Comparison of ENCODE assay signal across 18 cellular contexts in genomic region chr1:22196041-22196440, GRCh38. TPM values are rescaled to one million over a fixed set of nuclear protein-coding genes. Genes with fewer than 3 reads are reported as not detected.
DNase-seq lines count a peak whose midpoint lies in the region; ATAC-seq, FAIRE-seq and TF ChIP-seq lines count a peak whose summit lies in the region.
"Had no signal": no experiment of that assay in that cellular context is flagged by ENCODE, and none has a peak within 500 bp of the region (broad histone marks: within the 10 kb centered on the region; RNA-seq: fewer than 3 reads in every experiment).

No MANE protein-coding gene starts in this region.

- POLR2A ChIA-PET in PC-9 (lab: Charles Lee; ENCODE audit: unreplicated experiment): no interaction called here
- POLR2A ChIA-PET in activated CD4-positive, alpha-beta memory T cell treated with anti-CD3 and anti-CD28 coated beads for 36 hours (lab: Charles Lee): no interaction called here

- no peak overlapping the region for H3K14ac ChIP-seq in trophoblast cell (ENCODE audit: low read length)

- no peak overlapping the region for H4K12ac ChIP-seq in trophoblast cell (ENCODE audit: low read depth, low read length)

- H3K4me1 Mint-ChIP-seq in activated CD4-positive, alpha-beta memory T cell treated with anti-CD3 and anti-CD28 coated beads for 36 hours (ENCODE audit: low read depth): no peaks in the 10 kb centered on the region
- H3K4me1 Mint-ChIP-seq: CD4-positive, alpha-beta memory T cell had no signal

- no TSS peak for BruUV-seq in PC-9 (replicated peaks; lab: Mats Ljungman, UMichigan)

- no peak overlapping the region for H3K9ac ChIP-seq in trophoblast cell (ENCODE audit: low read length)

- H3K27me3 Mint-ChIP-seq in activated CD4-positive, alpha-beta memory T cell treated with anti-CD3 and anti-CD28 coated beads for 36 hours: peaks cover 13% of the 10 kb centered on the region

- TF ChIP-seq POLR2A in GM12891 (IDR thresholded peaks at IDR 0.05; ENCODE audit: low read depth, low read length): no peak

- WGBS in trophoblast cell (ENCODE audit: extremely low coverage, insufficient coverage, insufficient read length): no CpG with 5 or more reads among the region's 3 CpGs

- no peak overlapping the region for H3K4me3 Mint-ChIP-seq in activated CD4-positive, alpha-beta memory T cell treated with anti-CD3 and anti-CD28 coated beads for 36 hours
- H3K4me3 Mint-ChIP-seq: CD4-positive, alpha-beta memory T cell; HFFc6 had no signal

- H3K36me3 Mint-ChIP-seq in activated CD4-positive, alpha-beta memory T cell treated with anti-CD3 and anti-CD28 coated beads for 36 hours: no peaks in the 10 kb centered on the region
- H3K36me3 Mint-ChIP-seq: CD4-positive, alpha-beta memory T cell had no signal

- H3K9me3 ChIP-seq in PC-9 (ENCODE audit: insufficient read depth, low read depth): no peaks in the 10 kb centered on the region
- H3K9me3 ChIP-seq in left lung: no peaks in the 10 kb centered on the region
- H3K9me3 ChIP-seq in trophoblast cell (ENCODE audit: insufficient read depth, low read depth, low read length): no peaks in the 10 kb centered on the region
- H3K9me3 ChIP-seq: HAP-1 had no signal

- no peaks in the 10 kb centered on the region for H3F3A ChIP-seq in PC-9 (ENCODE audit: insufficient read depth, low read depth)

- H3K4ac ChIP-seq in trophoblast cell (ENCODE audit: low read depth, low read length): no peak overlapping the region

- H3K18ac ChIP-seq in trophoblast cell (ENCODE audit: low read length): no peak overlapping the region

- H3K36me3 ChIP-seq in PC-9 (ENCODE audit: low read depth) (no peaks in the 10 kb centered on the region), left lung (no peaks in the 10 kb centered on the region), trophoblast cell (ENCODE audit: control insufficient read depth in 1 of 2, insufficient read depth in 2 of 2, low read length in 2 of 2) (no peaks in the 10 kb centered on the region)
- H3K36me3 ChIP-seq: HAP-1 had no signal

- H2BK120ac ChIP-seq in trophoblast cell (ENCODE audit: insufficient read depth, low read length, poor library complexity): no peak overlapping the region

- H2BK5ac ChIP-seq in trophoblast cell (ENCODE audit: low read depth, low read length, poor library complexity): no peak overlapping the region

- H3K23ac ChIP-seq in trophoblast cell (ENCODE audit: low read length): no peak overlapping the region

- no peak overlapping the region for H2AFZ ChIP-seq in PC-9
- H2AFZ ChIP-seq in trophoblast cell (ENCODE audit: insufficient read depth, low read length, poor library complexity): no peak overlapping the region

- TF ChIP-seq CTCF in PC-9 (conservative IDR thresholded peaks at IDR 0.05): no peak
- no peak for TF ChIP-seq CTCF in left lung (IDR thresholded peaks at IDR 0.05)

- CTCF ChIA-PET in PC-9 (lab: Charles Lee): no interaction called here
- CTCF ChIA-PET in activated CD4-positive, alpha-beta memory T cell treated with anti-CD3 and anti-CD28 coated beads for 36 hours (lab: Charles Lee): no interaction called here

- H2AK5ac ChIP-seq in trophoblast cell (ENCODE audit: low read length): no peak overlapping the region

- H3K27ac ChIP-seq in PC-9 (no peak overlapping the region), left lung (no peak overlapping the region), trophoblast cell (ENCODE audit: low read depth, low read length) (no peak overlapping the region)

- H3K4me3 ChIP-seq in PC-9 (no peak overlapping the region), left lung (no peak overlapping the region), trophoblast cell (ENCODE audit: low read depth, low read length) (peak overlapping the region; percentile 2)
- H3K4me3 ChIP-seq: HAP-1 had no signal

- H3K4me2 ChIP-seq in PC-9 (peak overlapping the region; percentile 46), trophoblast cell (ENCODE audit: low read length) (no peak overlapping the region)

- no peaks in the 10 kb centered on the region for H3K9me2 ChIP-seq in PC-9 (ENCODE audit: insufficient read depth)

- H2BK12ac ChIP-seq in trophoblast cell (ENCODE audit: low read length): no peak overlapping the region

- H4K8ac ChIP-seq in trophoblast cell (ENCODE audit: low read depth, low read length): no peak overlapping the region

- no peak for FAIRE-seq in GM12891 (lab: Jason Lieb, UNC)
- FAIRE-seq: G401.6, H54 had no signal

- no peaks in the 10 kb centered on the region for H3K27me3 ChIP-seq in PC-9 (ENCODE audit: insufficient read depth, low read depth)
- H3K27me3 ChIP-seq in left lung: no peaks in the 10 kb centered on the region
- H3K27me3 ChIP-seq in trophoblast cell (ENCODE audit: insufficient read depth, low read length): no peaks in the 10 kb centered on the region

- H3K4me1 ChIP-seq in PC-9 (replicated peaks; ENCODE audit: insufficient read depth) (peaks cover 8% of the 10 kb centered on the region), left lung (no peaks in the 10 kb centered on the region), trophoblast cell (ENCODE audit: control insufficient read depth in 1 of 2, insufficient read depth in 2 of 2, low read length in 2 of 2) (peaks cover 3 to 4% of the 10 kb centered on the region in 2 experiments)
- H3K4me1 ChIP-seq: HAP-1 had no signal

- no peak overlapping the region for H4K91ac ChIP-seq in trophoblast cell (ENCODE audit: low read depth, low read length)

- H3K9me3 Mint-ChIP-seq in activated CD4-positive, alpha-beta memory T cell treated with anti-CD3 and anti-CD28 coated beads for 36 hours: no peaks in the 10 kb centered on the region
- H3K9me3 Mint-ChIP-seq: HFFc6 had no signal

- H4K20me1 ChIP-seq in PC-9 (ENCODE audit: insufficient read depth): no peaks in the 10 kb centered on the region

- DNase-seq in PC-9 (peak; percentile 37 to 51), left lung (no peak), trophoblast cell (peak in 1 of 2 donors; percentile 38), inferior parietal cortex (ENCODE audit: extremely low spot score) (no peak), GM12891 (ENCODE audit: insufficient read length, low spot score) (no peak)
- no peak for DNase-seq in activated CD4-positive, alpha-beta memory T cell treated with anti-CD3 and anti-CD28 coated beads for 36 hours
- DNase-seq: C1 segment of cervical spinal cord; Calu3; CD4-positive, alpha-beta memory T cell; COR-L47; DMS53; DMS79 treated with DMSO at 0.1 percent for 48 hours; GOT3; HFFc6 had no signal

- peak; percentile 56 for ATAC-seq in left lung

- H3K79me1 ChIP-seq in trophoblast cell (ENCODE audit: low read length): no peaks in the 10 kb centered on the region

- H3K79me2 ChIP-seq in PC-9 (ENCODE audit: low read depth) (no peaks in the 10 kb centered on the region), trophoblast cell (ENCODE audit: control insufficient read depth, insufficient read depth, low read length, poor library complexity) (no peaks in the 10 kb centered on the region)

- no peak overlapping the region for H3K27ac Mint-ChIP-seq in activated CD4-positive, alpha-beta memory T cell treated with anti-CD3 and anti-CD28 coated beads for 36 hours
- H3K27ac Mint-ChIP-seq: CD4-positive, alpha-beta memory T cell; HFFc6 had no signal

- intact Hi-C loops in PC-9 (cut with micrococcal nuclease; ENCODE audit: unreplicated experiment): no loop called here
- intact Hi-C loops in left lung (cut with DNase I): no loop called here
- intact Hi-C loops in activated CD4-positive, alpha-beta memory T cell treated with anti-CD3 and anti-CD28 coated beads for 36 hours (cut with micrococcal nuclease): no loop called here

TF ChIP-seq in GM12891, 5 proteins besides CTCF, POLR2A, EP300 and RAD21:
- TF ChIP-seq PAX5 (IDR thresholded peaks at IDR 0.05; ENCODE audit: insufficient read depth, low read length, severe bottlenecking) (no peak), POU2F2 (IDR thresholded peaks at IDR 0.05; ENCODE audit: low read depth, low read length) (no peak), TAF1 (IDR thresholded peaks at IDR 0.05; ENCODE audit: low read depth, low read length) (no peak), SPI1 (IDR thresholded peaks at IDR 0.05; ENCODE audit: low read depth, low read length) (no peak), POLR2AphosphoS5 (IDR thresholded peaks at IDR 0.05; ENCODE audit: low read depth, low read length) (no peak)

RNA-seq across cellular contexts. Expression of gene WNT4, which starts 53.1 kb away (rescaled TPM):
- 0.78 and 0.83 TPM in 2 replicates for total RNA-seq in PC-9 (2021)
- total RNA-seq in left lung: 1 to 10 TPM; 1.8 to 4.0 TPM
- 3.9 and 4.6 TPM in 2 replicates for polyA plus RNA-seq in trophoblast cell (2013)
- polyA plus RNA-seq in GM12891 (2012; ENCODE audit: low read depth, missing spikeins): 0.13 TPM
- not detected for total RNA-seq in activated CD4-positive, alpha-beta memory T cell treated with anti-CD3 and anti-CD28 coated beads for 36 hours
- total RNA-seq: A673; CD4-positive, alpha-beta memory T cell; HFFc6 had no signal

Comparison
In these comparisons a context has a peak if more than half of its experiments do, and no peak if none do; other contexts are left out.
1. DNase-seq: peak in PC-9 (2 of 2); none in left lung (0 of 2), inferior parietal cortex (single experiment), GM12891 (single experiment) and activated CD4-positive, alpha-beta memory T cell treated with anti-CD3 and anti-CD28 coated beads for 36 hours (single experiment).